ENCODE assay signal across 1 cellular context in the genomic region with DNA sequence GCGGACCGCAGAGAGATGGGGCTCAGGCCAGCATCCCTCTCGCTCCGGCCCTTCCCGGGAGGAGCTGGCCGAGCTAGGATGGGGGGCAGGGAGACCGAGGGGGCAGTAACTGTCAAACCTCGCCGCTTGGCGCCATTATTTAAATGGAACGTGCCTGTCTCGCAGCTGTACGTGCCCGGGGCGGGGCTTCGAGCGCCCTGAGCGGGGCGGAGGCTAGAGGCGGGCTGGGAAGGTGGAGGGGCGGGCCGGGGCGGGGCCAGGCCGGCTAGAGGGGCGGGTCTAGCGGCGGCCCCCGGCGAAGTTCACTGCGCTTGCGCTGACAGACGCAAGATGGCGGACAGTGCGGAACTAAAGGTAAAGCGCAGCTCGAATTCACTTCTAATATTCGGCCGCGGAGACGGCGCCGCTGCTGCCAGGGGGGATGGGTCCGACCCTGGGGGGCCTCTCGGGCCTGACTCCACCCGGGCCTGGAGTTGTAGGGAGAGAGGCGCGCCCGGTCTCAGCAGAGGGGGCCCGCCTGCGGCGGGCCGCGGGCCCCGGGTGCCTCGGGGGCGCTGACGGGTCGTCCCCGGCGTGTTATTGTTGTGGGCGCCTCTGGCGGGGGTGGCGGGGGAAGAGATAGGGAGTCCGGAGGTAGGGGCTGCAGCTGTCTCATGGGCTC.
TF ChIP-seq lines count a peak whose summit lies in the region.

Gene PIAS1 (plus strand): TSS at position 319 of the 661 bp plus-strand sequence. CDS start 12 bp downstream, at position 331.

TF ChIP-seq in K562, 482 proteins besides CTCF, POLR2A, EP300 and RAD21 (continued from another document and continues in another):
- TF ChIP-seq RERE (CRISPR knock-in tag; IDR thresholded peaks at IDR 0.05; ENCODE audit: borderline replicate concordance) (no peak), CREM (IDR thresholded peaks at IDR 0.05; ENCODE audit: low read depth) (peak; percentile 58), PHF20 (IDR thresholded peaks at IDR 0.05; ENCODE audit: partially characterized antibody) (peak; percentile 2), PPARD (CRISPR knock-in tag; IDR thresholded peaks at IDR 0.05) (no peak), USF1 (CRISPR knock-in tag; IDR thresholded peaks at IDR 0.05) (no peak), BDP1 (IDR thresholded peaks at IDR 0.05; ENCODE audit: insufficient read depth, insufficient read length) (no peak), MYC (IDR thresholded peaks at IDR 0.05; ENCODE audit: low read depth, low read length) (peak; percentile 53; the same call in 1 of the 2 replicates), MYC (CRISPR knock-in tag; IDR thresholded peaks at IDR 0.05; ENCODE audit: borderline replicate concordance, low read depth) (no peak), NUFIP1 (IDR thresholded peaks at IDR 0.05; ENCODE audit: partially characterized antibody) (no peak), MNT (conservative IDR thresholded peaks at IDR 0.05) (peak; percentile 70 to 91; a peak in 3 of 4 replicates), FOXM1 (IDR thresholded peaks at IDR 0.05; ENCODE audit: low read depth) (peak; percentile 85), FOXM1 (CRISPR knock-in tag; IDR thresholded peaks at IDR 0.05; ENCODE audit: low read depth) (no peak), XRCC5 (IDR thresholded peaks at IDR 0.05; ENCODE audit: low read depth, low read length) (0 out of 2 replicates have a peak, but pooled peaks have one; percentile 12), GTF2E2 (tag; IDR thresholded peaks at IDR 0.05) (peak; percentile 90), FOXK2 (conservative IDR thresholded peaks at IDR 0.05 in 1 of 2, IDR thresholded peaks at IDR 0.05 in 1 of 2; ENCODE audit: low read depth in 2 of 2) (peak in 1 of 2 experiments; percentile 30; a peak in 1 of 4 replicates), HNRNPK (IDR thresholded peaks at IDR 0.05; ENCODE audit: low read depth, low read length, poor library complexity, severe bottlenecking) (peak; percentile 22), E2F6 (IDR thresholded peaks at IDR 0.05; ENCODE audit: borderline replicate concordance in 1 of 2, extremely low read depth in 1 of 2, insufficient read depth in 1 of 2, insufficient read length in 1 of 2, low read depth in 1 of 2, low read length in 1 of 2, poor library complexity in 1 of 2, severe bottlenecking in 1 of 2) (peak; percentile 91 to 98), ZNF212 (CRISPR knock-in tag; IDR thresholded peaks at IDR 0.05) (no peak), HMG20A (CRISPR knock-in tag; conservative IDR thresholded peaks at IDR 0.05) (no peak), ZBTB34 (CRISPR knock-in tag; IDR thresholded peaks at IDR 0.05) (no peak), NFIC (IDR thresholded peaks at IDR 0.05) (peak; percentile 28; the same call in 1 of the 2 replicates), JUND (IDR thresholded peaks at IDR 0.05; ENCODE audit: borderline replicate concordance, low read depth, low read length) (0 out of 2 replicates have a peak, but pooled peaks have one; percentile 15), JUND (tag; IDR thresholded peaks at IDR 0.05; ENCODE audit: borderline replicate concordance, low read depth, low read length) (no peak), LEF1 (IDR thresholded peaks at IDR 0.05) (no peak), CCNT2 (IDR thresholded peaks at IDR 0.05; ENCODE audit: borderline replicate concordance, extremely low read depth, insufficient read length, low read depth, low read length) (peak; percentile 56), YY1 (IDR thresholded peaks at IDR 0.05; ENCODE audit: borderline replicate concordance in 1 of 3, control insufficient read depth in 1 of 3, extremely low read depth in 1 of 3, insufficient read depth in 3 of 3, insufficient read length in 1 of 3, insufficient replicate concordance in 2 of 3, low read depth in 1 of 3, low read length in 2 of 3) (peak; percentile 66 to 95 (median 92)), TEAD4 (IDR thresholded peaks at IDR 0.05; ENCODE audit: low read length) (peak; percentile 37; the same call in 1 of the 2 replicates), TEAD4 (CRISPR knock-in tag; IDR thresholded peaks at IDR 0.05; ENCODE audit: borderline replicate concordance) (no peak), ZNF668 (CRISPR knock-in tag; IDR thresholded peaks at IDR 0.05) (no peak), TOE1 (IDR thresholded peaks at IDR 0.05; ENCODE audit: borderline replicate concordance) (no peak), TOE1 (CRISPR knock-in tag; IDR thresholded peaks at IDR 0.05; ENCODE audit: borderline replicate concordance, low read depth) (0 out of 2 replicates have a peak, but pooled peaks have one; percentile 49), ZNF134 (CRISPR knock-in tag; conservative IDR thresholded peaks at IDR 0.05) (no peak), EGR1 (conservative IDR thresholded peaks at IDR 0.05) (peak; percentile 96)
- TF ChIP-seq, protein P1, sequence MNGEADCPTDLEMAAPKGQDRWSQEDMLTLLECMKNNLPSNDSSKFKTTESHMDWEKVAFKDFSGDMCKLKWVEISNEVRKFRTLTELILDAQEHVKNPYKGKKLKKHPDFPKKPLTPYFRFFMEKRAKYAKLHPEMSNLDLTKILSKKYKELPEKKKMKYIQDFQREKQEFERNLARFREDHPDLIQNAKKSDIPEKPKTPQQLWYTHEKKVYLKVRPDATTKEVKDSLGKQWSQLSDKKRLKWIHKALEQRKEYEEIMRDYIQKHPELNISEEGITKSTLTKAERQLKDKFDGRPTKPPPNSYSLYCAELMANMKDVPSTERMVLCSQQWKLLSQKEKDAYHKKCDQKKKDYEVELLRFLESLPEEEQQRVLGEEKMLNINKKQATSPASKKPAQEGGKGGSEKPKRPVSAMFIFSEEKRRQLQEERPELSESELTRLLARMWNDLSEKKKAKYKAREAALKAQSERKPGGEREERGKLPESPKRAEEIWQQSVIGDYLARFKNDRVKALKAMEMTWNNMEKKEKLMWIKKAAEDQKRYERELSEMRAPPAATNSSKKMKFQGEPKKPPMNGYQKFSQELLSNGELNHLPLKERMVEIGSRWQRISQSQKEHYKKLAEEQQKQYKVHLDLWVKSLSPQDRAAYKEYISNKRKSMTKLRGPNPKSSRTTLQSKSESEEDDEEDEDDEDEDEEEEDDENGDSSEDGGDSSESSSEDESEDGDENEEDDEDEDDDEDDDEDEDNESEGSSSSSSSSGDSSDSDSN (IDR thresholded peaks at IDR 0.05; ENCODE audit: borderline replicate concordance in 1 of 2, low read depth in 2 of 2, low read length in 2 of 2) = 0 out of 4 replicates have a peak, but pooled peaks of 1 of the 2 experiments have one; percentile 38
- TF ChIP-seq, protein P2, sequence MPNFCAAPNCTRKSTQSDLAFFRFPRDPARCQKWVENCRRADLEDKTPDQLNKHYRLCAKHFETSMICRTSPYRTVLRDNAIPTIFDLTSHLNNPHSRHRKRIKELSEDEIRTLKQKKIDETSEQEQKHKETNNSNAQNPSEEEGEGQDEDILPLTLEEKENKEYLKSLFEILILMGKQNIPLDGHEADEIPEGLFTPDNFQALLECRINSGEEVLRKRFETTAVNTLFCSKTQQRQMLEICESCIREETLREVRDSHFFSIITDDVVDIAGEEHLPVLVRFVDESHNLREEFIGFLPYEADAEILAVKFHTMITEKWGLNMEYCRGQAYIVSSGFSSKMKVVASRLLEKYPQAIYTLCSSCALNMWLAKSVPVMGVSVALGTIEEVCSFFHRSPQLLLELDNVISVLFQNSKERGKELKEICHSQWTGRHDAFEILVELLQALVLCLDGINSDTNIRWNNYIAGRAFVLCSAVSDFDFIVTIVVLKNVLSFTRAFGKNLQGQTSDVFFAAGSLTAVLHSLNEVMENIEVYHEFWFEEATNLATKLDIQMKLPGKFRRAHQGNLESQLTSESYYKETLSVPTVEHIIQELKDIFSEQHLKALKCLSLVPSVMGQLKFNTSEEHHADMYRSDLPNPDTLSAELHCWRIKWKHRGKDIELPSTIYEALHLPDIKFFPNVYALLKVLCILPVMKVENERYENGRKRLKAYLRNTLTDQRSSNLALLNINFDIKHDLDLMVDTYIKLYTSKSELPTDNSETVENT (CRISPR knock-in tag; IDR thresholded peaks at IDR 0.05) = 0 out of 2 replicates have a peak, but pooled peaks have one; percentile 14
- TF ChIP-seq, protein P3, sequence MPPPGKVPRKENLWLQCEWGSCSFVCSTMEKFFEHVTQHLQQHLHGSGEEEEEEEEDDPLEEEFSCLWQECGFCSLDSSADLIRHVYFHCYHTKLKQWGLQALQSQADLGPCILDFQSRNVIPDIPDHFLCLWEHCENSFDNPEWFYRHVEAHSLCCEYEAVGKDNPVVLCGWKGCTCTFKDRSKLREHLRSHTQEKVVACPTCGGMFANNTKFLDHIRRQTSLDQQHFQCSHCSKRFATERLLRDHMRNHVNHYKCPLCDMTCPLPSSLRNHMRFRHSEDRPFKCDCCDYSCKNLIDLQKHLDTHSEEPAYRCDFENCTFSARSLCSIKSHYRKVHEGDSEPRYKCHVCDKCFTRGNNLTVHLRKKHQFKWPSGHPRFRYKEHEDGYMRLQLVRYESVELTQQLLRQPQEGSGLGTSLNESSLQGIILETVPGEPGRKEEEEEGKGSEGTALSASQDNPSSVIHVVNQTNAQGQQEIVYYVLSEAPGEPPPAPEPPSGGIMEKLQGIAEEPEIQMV (tag; conservative IDR thresholded peaks at IDR 0.05; ENCODE audit: low read depth) = no peak; the same call in 1 of the 2 replicates
- TF ChIP-seq, protein P4, sequence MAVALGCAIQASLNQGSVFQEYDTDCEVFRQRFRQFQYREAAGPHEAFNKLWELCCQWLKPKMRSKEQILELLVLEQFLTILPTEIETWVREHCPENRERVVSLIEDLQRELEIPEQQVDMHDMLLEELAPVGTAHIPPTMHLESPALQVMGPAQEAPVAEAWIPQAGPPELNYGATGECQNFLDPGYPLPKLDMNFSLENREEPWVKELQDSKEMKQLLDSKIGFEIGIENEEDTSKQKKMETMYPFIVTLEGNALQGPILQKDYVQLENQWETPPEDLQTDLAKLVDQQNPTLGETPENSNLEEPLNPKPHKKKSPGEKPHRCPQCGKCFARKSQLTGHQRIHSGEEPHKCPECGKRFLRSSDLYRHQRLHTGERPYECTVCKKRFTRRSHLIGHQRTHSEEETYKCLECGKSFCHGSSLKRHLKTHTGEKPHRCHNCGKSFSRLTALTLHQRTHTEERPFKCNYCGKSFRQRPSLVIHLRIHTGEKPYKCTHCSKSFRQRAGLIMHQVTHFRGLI (CRISPR knock-in tag; IDR thresholded peaks at IDR 0.05) = no peak
